16 cellular contexts compared by ENCODE assay signal in genomic region chr2:1863386-1863785, GRCh38.
DNase-seq lines count a peak whose midpoint lies in the region; ATAC-seq lines count a peak whose summit lies in the region.
"Had no signal": no experiment of that assay in that cellular context is flagged by ENCODE, and none has a peak within 500 bp of the region (broad histone marks: within the 10 kb centered on the region; RNA-seq: fewer than 3 reads in every experiment).

No MANE protein-coding gene starts in this region.

- no peak overlapping the region for H3K4me3 ChIP-seq in right cardiac atrium (ENCODE audit: low read length)
- no peak overlapping the region for H3K4me3 ChIP-seq in H7 (ENCODE audit: insufficient read depth, low read depth, low read length)
- H3K4me3 ChIP-seq: A549 had no signal

- H3K27ac Mint-ChIP-seq in activated CD4-positive, alpha-beta T cell treated with anti-CD3 and anti-CD28 coated beads, Interleukin-2, amount 10 ng/mL, durations not matched to agents 7 days and 5 days: no peak overlapping the region
- H3K27ac Mint-ChIP-seq: B cell; CD4-positive, alpha-beta T cell; CD8-positive, alpha-beta T cell had no signal

- H3K4me3 Mint-ChIP-seq in activated T-cell treated with anti-CD3 and anti-CD28 coated beads, Interleukin-2, amount 50 U/mL, for 4 hours: no peak overlapping the region
- H3K4me3 Mint-ChIP-seq in activated CD4-positive, alpha-beta T cell treated with anti-CD3 and anti-CD28 coated beads, Interleukin-2, amount 10 ng/mL, durations not matched to agents 7 days and 5 days: no peak overlapping the region
- H3K4me3 Mint-ChIP-seq: B cell; CD4-positive, alpha-beta T cell; CD8-positive, alpha-beta T cell had no signal

- WGBS in right cardiac atrium: 85% methylated on average over 15 of the region's 15 CpGs

- H3K9me3 ChIP-seq in right cardiac atrium (ENCODE audit: control insufficient read depth, low read length): no peaks in the 10 kb centered on the region
- H3K9me3 ChIP-seq: A549, Caco-2 had no signal

- no peaks in the 10 kb centered on the region for H3K36me3 ChIP-seq in H7 (replicated peaks; ENCODE audit: control insufficient read depth, insufficient read depth, low read length)

- DNase-seq in cardiac septum (ENCODE audit: low spot score) (peak; percentile 69), right cardiac atrium (no peak), H7 (peak; percentile 22), posterior vena cava (ENCODE audit: low spot score) (peak; percentile 62)
- no peak for DNase-seq in activated T-cell treated with anti-CD3 and anti-CD28 coated beads, Interleukin-2, amount 50 U/mL, for 4 hours
- no peak for DNase-seq in activated CD4-positive, alpha-beta T cell treated with anti-CD3 and anti-CD28 coated beads, Interleukin-2, amount 10 ng/mL, durations not matched to agents 7 days and 5 days
- DNase-seq: AML-193; Caco-2; Calu3; CD4-positive, alpha-beta T cell; CD8-positive, alpha-beta T cell; GF-D8 had no signal

- H3K36me3 Mint-ChIP-seq in activated T-cell treated with anti-CD3 and anti-CD28 coated beads, Interleukin-2, amount 50 U/mL, for 4 hours (ENCODE audit: insufficient read depth): no peaks in the 10 kb centered on the region
- H3K36me3 Mint-ChIP-seq in activated CD4-positive, alpha-beta T cell treated with anti-CD3 and anti-CD28 coated beads, Interleukin-2, amount 10 ng/mL, durations not matched to agents 7 days and 5 days (ENCODE audit: low read depth): no peaks in the 10 kb centered on the region
- H3K36me3 Mint-ChIP-seq: CD8-positive, alpha-beta T cell had no signal

- no peaks in the 10 kb centered on the region for H3K27me3 ChIP-seq in right cardiac atrium (ENCODE audit: control insufficient read depth, insufficient read depth)
- H3K27me3 ChIP-seq in H7 (ENCODE audit: control insufficient read depth, insufficient read depth, low read length): peaks cover 6% of the 10 kb centered on the region

- intact Hi-C loops in cardiac septum (cut with DNase I) (no loop called here), right cardiac atrium (cut with DNase I) (no loop called here), posterior vena cava (cut with DNase I) (no loop called here)

- no peaks in the 10 kb centered on the region for H3K4me1 ChIP-seq in right cardiac atrium (ENCODE audit: control insufficient read depth, insufficient read depth, low read length)
- H3K4me1 ChIP-seq: A549, Caco-2 had no signal

- H3K4me1 Mint-ChIP-seq in activated T-cell treated with anti-CD3 and anti-CD28 coated beads, Interleukin-2, amount 50 U/mL, for 4 hours (ENCODE audit: low read depth): no peaks in the 10 kb centered on the region
- H3K4me1 Mint-ChIP-seq in activated CD4-positive, alpha-beta T cell treated with anti-CD3 and anti-CD28 coated beads, Interleukin-2, amount 10 ng/mL, durations not matched to agents 7 days and 5 days: no peaks in the 10 kb centered on the region

- H3K27me3 Mint-ChIP-seq in activated T-cell treated with anti-CD3 and anti-CD28 coated beads, Interleukin-2, amount 50 U/mL, for 4 hours (ENCODE audit: low read depth): peaks cover 15% of the 10 kb centered on the region
- peaks cover 2% of the 10 kb centered on the region for H3K27me3 Mint-ChIP-seq in activated CD4-positive, alpha-beta T cell treated with anti-CD3 and anti-CD28 coated beads, Interleukin-2, amount 10 ng/mL, durations not matched to agents 7 days and 5 days

- POLR2A ChIA-PET in activated CD4-positive, alpha-beta T cell treated with anti-CD3 and anti-CD28 coated beads, Interleukin-2, amount 10 ng/mL, durations not matched to agents 7 days and 5 days (lab: Charles Lee): no interaction called here

- ATAC-seq in right cardiac atrium: no peak
- ATAC-seq in activated T-cell treated with anti-CD3 and anti-CD28 coated beads, Interleukin-2, amount 50 U/mL, for 4 hours: no peak
- ATAC-seq: CD8-positive, alpha-beta T cell had no signal

- CTCF ChIA-PET in activated CD4-positive, alpha-beta T cell treated with anti-CD3 and anti-CD28 coated beads, Interleukin-2, amount 10 ng/mL, durations not matched to agents 7 days and 5 days (lab: Charles Lee): no interaction called here

- no peak overlapping the region for H3K27ac ChIP-seq in right cardiac atrium (ENCODE audit: low read length)
- H3K27ac ChIP-seq: 22Rv1, A549, C4-2B had no signal

- no peaks in the 10 kb centered on the region for H3K9me3 Mint-ChIP-seq in activated T-cell treated with anti-CD3 and anti-CD28 coated beads, Interleukin-2, amount 50 U/mL, for 4 hours
- no peaks in the 10 kb centered on the region for H3K9me3 Mint-ChIP-seq in activated CD4-positive, alpha-beta T cell treated with anti-CD3 and anti-CD28 coated beads, Interleukin-2, amount 10 ng/mL, durations not matched to agents 7 days and 5 days
- H3K9me3 Mint-ChIP-seq: CD4-positive, alpha-beta T cell; CD8-positive, alpha-beta T cell had no signal

Comparison
In these comparisons a context has a peak if more than half of its experiments do, and no peak if none do; other contexts are left out.
1. DNase-seq: peak in cardiac septum (single experiment), H7 (single experiment) and posterior vena cava (single experiment); none in right cardiac atrium (0 of 3), activated T-cell treated with anti-CD3 and anti-CD28 coated beads, Interleukin-2, amount 50 U/mL, for 4 hours (single experiment) and activated CD4-positive, alpha-beta T cell treated with anti-CD3 and anti-CD28 coated beads, Interleukin-2, amount 10 ng/mL, durations not matched to agents 7 days and 5 days (single experiment).